In genomic region chr6:107894821-107895396, GRCh38 we compare ENCODE assay signal across 1 cellular context.
TF ChIP-seq lines count a peak whose summit lies in the region.

No MANE protein-coding gene starts in this region.

TF ChIP-seq in GM12878, 131 proteins besides CTCF, POLR2A, EP300 and RAD21 (continued from another document and continues in another):
- no peak for TF ChIP-seq HSF1 (IDR thresholded peaks at IDR 0.05; ENCODE audit: low read depth, low read length)
- no peak for TF ChIP-seq CHD4 (IDR thresholded peaks at IDR 0.05)
- TF ChIP-seq KLF5 (IDR thresholded peaks at IDR 0.05; ENCODE audit: partially characterized antibody) = no peak
- TF ChIP-seq RELB (IDR thresholded peaks at IDR 0.05; ENCODE audit: low read depth) = no peak; the same call in 1 of the 2 replicates
- no peak for TF ChIP-seq PBX3 (IDR thresholded peaks at IDR 0.05; ENCODE audit: insufficient replicate concordance, low read depth, low read length)
- no peak for TF ChIP-seq E4F1 (IDR thresholded peaks at IDR 0.05; ENCODE audit: borderline replicate concordance, partially characterized antibody)
- TF ChIP-seq PAX5 (IDR thresholded peaks at IDR 0.05; ENCODE audit: borderline replicate concordance, low read depth, low read length) = no peak
- TF ChIP-seq RELA (IDR thresholded peaks at IDR 0.05; ENCODE audit: borderline replicate concordance, partially characterized antibody) = no peak
- TF ChIP-seq MYC (IDR thresholded peaks at IDR 0.05; ENCODE audit: insufficient read depth, insufficient read length, insufficient replicate concordance, low read length, severe bottlenecking) = no peak
- TF ChIP-seq TCF12 (IDR thresholded peaks at IDR 0.05; ENCODE audit: low read depth, low read length) = no peak
- TF ChIP-seq ELK1 (IDR thresholded peaks at IDR 0.05; ENCODE audit: low read depth, low read length) = no peak
- TF ChIP-seq WRNIP1 (IDR thresholded peaks at IDR 0.05; ENCODE audit: borderline replicate concordance, low read depth, low read length) = no peak
- TF ChIP-seq SUZ12 (IDR thresholded peaks at IDR 0.05; ENCODE audit: unreplicated experiment) = no peak
- TF ChIP-seq IRF4 (IDR thresholded peaks at IDR 0.05; ENCODE audit: low read depth, low read length) = peak; percentile 77; the same call in 1 of the 2 replicates
- peak; percentile 76 for TF ChIP-seq IKZF1 (conservative IDR thresholded peaks at IDR 0.05)
- no peak for TF ChIP-seq BHLHE40 (IDR thresholded peaks at IDR 0.05; ENCODE audit: borderline replicate concordance in 1 of 2, low read depth in 2 of 2, low read length in 1 of 2)
- TF ChIP-seq EED (IDR thresholded peaks at IDR 0.05; ENCODE audit: low read depth) = peak; percentile 66; the same call in 1 of the 2 replicates
- TF ChIP-seq REST (IDR thresholded peaks at IDR 0.05; ENCODE audit: low read depth, low read length) = no peak
- TF ChIP-seq DPF2 (IDR thresholded peaks at IDR 0.05) = 0 out of 2 replicates have a peak, but pooled peaks have one; percentile 54
- TF ChIP-seq RCOR1 (conservative IDR thresholded peaks at IDR 0.05; ENCODE audit: low read depth, low read length) = no peak
- no peak for TF ChIP-seq GABPA (IDR thresholded peaks at IDR 0.05; ENCODE audit: low read depth)
- TF ChIP-seq BCLAF1 (IDR thresholded peaks at IDR 0.05) = no peak
- TF ChIP-seq POLR2AphosphoS2 (IDR thresholded peaks at IDR 0.05; ENCODE audit: low read depth, low read length) = no peak
- no peak for TF ChIP-seq ZBTB4 (CRISPR knock-in tag; IDR thresholded peaks at IDR 0.05)
- TF ChIP-seq CBFB (IDR thresholded peaks at IDR 0.05; ENCODE audit: low read depth) = no peak
- TF ChIP-seq TBL1XR1 (IDR thresholded peaks at IDR 0.05; ENCODE audit: low read depth, low read length) = no peak
- no peak for TF ChIP-seq SUPT20H (IDR thresholded peaks at IDR 0.05; ENCODE audit: borderline replicate concordance, control insufficient read depth, low read depth, low read length)
- TF ChIP-seq TCF7 (IDR thresholded peaks at IDR 0.05; ENCODE audit: borderline replicate concordance) = no peak
- TF ChIP-seq CUX1 (IDR thresholded peaks at IDR 0.05; ENCODE audit: insufficient replicate concordance, low read depth, low read length) = no peak
- TF ChIP-seq MEF2B (IDR thresholded peaks at IDR 0.05; ENCODE audit: partially characterized antibody, poor library complexity, severe bottlenecking) = peak; percentile 48
- TF ChIP-seq MTA2 (IDR thresholded peaks at IDR 0.05; ENCODE audit: low read depth) = peak; percentile 70; the same call in 1 of the 2 replicates
